In genomic region chr7:45220846-45221245, GRCh38 we compare ENCODE assay signal across 13 cellular contexts.
DNase-seq lines count a peak whose midpoint lies in the region; ATAC-seq and TF ChIP-seq lines count a peak whose summit lies in the region.
"Had no signal": no experiment of that assay in that cellular context is flagged by ENCODE, and none has a peak within 500 bp of the region (broad histone marks: within the 10 kb centered on the region; RNA-seq: fewer than 3 reads in every experiment).

No MANE protein-coding gene starts in this region.

- peak overlapping the region; percentile 41 for H3K4me2 ChIP-seq in BLaER1

- TF ChIP-seq CTCF in WERI-Rb-1 (IDR thresholded peaks at IDR 0.05; ENCODE audit: low read depth, low read length), result no peak

- H3K9me3 Mint-ChIP-seq in activated CD8-positive, alpha-beta T cell treated with anti-CD3 and anti-CD28 coated beads, Interleukin-2, amount 10 ng/mL, durations not matched to agents 7 days and 5 days (ENCODE audit: insufficient read depth), result no peaks in the 10 kb centered on the region
- H3K9me3 Mint-ChIP-seq: CD8-positive, alpha-beta memory T cell had no signal

- no peaks in the 10 kb centered on the region for H4K20me1 ChIP-seq in BLaER1

- peaks cover 18% of the 10 kb centered on the region for H3K27me3 Mint-ChIP-seq in activated CD8-positive, alpha-beta T cell treated with anti-CD3 and anti-CD28 coated beads, Interleukin-2, amount 10 ng/mL, durations not matched to agents 7 days and 5 days (ENCODE audit: low read depth)

- H3K4me3 ChIP-seq in BLaER1 (no peak overlapping the region), WERI-Rb-1 (ENCODE audit: low read depth, low read length) (no peak overlapping the region)
- H3K4me3 ChIP-seq: GM23248 had no signal

- H3K36me3 ChIP-seq in BLaER1 (no peaks in the 10 kb centered on the region), WERI-Rb-1 (no peaks in the 10 kb centered on the region)
- H3K36me3 ChIP-seq: BE2C had no signal

- H3K36me3 Mint-ChIP-seq in activated CD8-positive, alpha-beta T cell treated with anti-CD3 and anti-CD28 coated beads, Interleukin-2, amount 10 ng/mL, durations not matched to agents 7 days and 5 days (ENCODE audit: low read depth), result no peaks in the 10 kb centered on the region
- H3K36me3 Mint-ChIP-seq: CD8-positive, alpha-beta memory T cell had no signal

- POLR2A ChIA-PET in activated CD8-positive, alpha-beta T cell treated with anti-CD3 and anti-CD28 coated beads, Interleukin-2, amount 10 ng/mL, durations not matched to agents 7 days and 5 days (lab: Charles Lee), result no interaction called here

- H3K9ac ChIP-seq in BLaER1, result no peak overlapping the region
- H3K9ac ChIP-seq: GM23248 had no signal

- peaks cover 22% of the 10 kb centered on the region for H3K4me1 ChIP-seq in BLaER1
- H3K4me1 ChIP-seq: BE2C had no signal

- H3K9me3 ChIP-seq in BLaER1 (no peaks in the 10 kb centered on the region), WERI-Rb-1 (ENCODE audit: severe bottlenecking) (no peaks in the 10 kb centered on the region)
- H3K9me3 ChIP-seq: BE2C had no signal

- H3K27ac ChIP-seq in BLaER1 (no peak overlapping the region), WERI-Rb-1 (peak overlapping the region; percentile 24; the same call in 1 of the 2 replicates)
- H3K27ac ChIP-seq: GM23248 had no signal

- ATAC-seq in activated CD8-positive, alpha-beta T cell treated with anti-CD3 and anti-CD28 coated beads, Interleukin-2, amount 10 ng/mL, durations not matched to agents 7 days and 5 days, result no peak
- ATAC-seq in GM19395 (IDR thresholded peaks at IDR 0.05; ENCODE audit: unreplicated experiment), result no peak

- CTCF ChIA-PET in activated CD8-positive, alpha-beta T cell treated with anti-CD3 and anti-CD28 coated beads, Interleukin-2, amount 10 ng/mL, durations not matched to agents 7 days and 5 days (lab: Charles Lee), result no interaction called here

- H3K27me3 ChIP-seq in BLaER1 (no peaks in the 10 kb centered on the region), WERI-Rb-1 (ENCODE audit: insufficient read depth, low read depth, severe bottlenecking) (no peaks in the 10 kb centered on the region)
- H3K27me3 ChIP-seq: BE2C had no signal

- no peak overlapping the region for H3K27ac Mint-ChIP-seq in activated CD8-positive, alpha-beta T cell treated with anti-CD3 and anti-CD28 coated beads, Interleukin-2, amount 10 ng/mL, durations not matched to agents 7 days and 5 days
- H3K27ac Mint-ChIP-seq: CD8-positive, alpha-beta memory T cell had no signal

- no peak overlapping the region for H3K4me3 Mint-ChIP-seq in activated CD8-positive, alpha-beta T cell treated with anti-CD3 and anti-CD28 coated beads, Interleukin-2, amount 10 ng/mL, durations not matched to agents 7 days and 5 days

- DNase-seq in DMS79 (lab: John Stamatoyannopoulos, UW) (peak; percentile 38), WERI-Rb-1 (no peak), foreskin melanocyte (peak; percentile 15), GM03348 (ENCODE audit: low spot score) (no peak)
- DNase-seq in activated naive CD4-positive, alpha-beta T cell treated with Interleukin-2 at 50 U/mL for 16 hours, result no peak
- DNase-seq in activated CD8-positive, alpha-beta T cell treated with anti-CD3 and anti-CD28 coated beads, Interleukin-2, amount 10 ng/mL, durations not matched to agents 7 days and 5 days, result no peak
- DNase-seq: BE2C; CD8-positive, alpha-beta memory T cell; GF-D8; GM23248; KBM-7 had no signal

- H3K4me1 Mint-ChIP-seq in activated CD8-positive, alpha-beta T cell treated with anti-CD3 and anti-CD28 coated beads, Interleukin-2, amount 10 ng/mL, durations not matched to agents 7 days and 5 days (ENCODE audit: low read depth), result no peaks in the 10 kb centered on the region
- H3K4me1 Mint-ChIP-seq: CD8-positive, alpha-beta memory T cell had no signal

Comparison
In these comparisons a context has a peak if more than half of its experiments do, and no peak if none do; other contexts are left out.
1. DNase-seq: peak in DMS79 (single experiment) and foreskin melanocyte (single experiment); none in WERI-Rb-1 (single experiment), activated naive CD4-positive, alpha-beta T cell treated with Interleukin-2 at 50 U/mL for 16 hours (single experiment), activated CD8-positive, alpha-beta T cell treated with anti-CD3 and anti-CD28 coated beads, Interleukin-2, amount 10 ng/mL, durations not matched to agents 7 days and 5 days (single experiment) and GM03348 (single experiment).